1 cellular context compared by ENCODE assay signal in the genomic region with DNA sequence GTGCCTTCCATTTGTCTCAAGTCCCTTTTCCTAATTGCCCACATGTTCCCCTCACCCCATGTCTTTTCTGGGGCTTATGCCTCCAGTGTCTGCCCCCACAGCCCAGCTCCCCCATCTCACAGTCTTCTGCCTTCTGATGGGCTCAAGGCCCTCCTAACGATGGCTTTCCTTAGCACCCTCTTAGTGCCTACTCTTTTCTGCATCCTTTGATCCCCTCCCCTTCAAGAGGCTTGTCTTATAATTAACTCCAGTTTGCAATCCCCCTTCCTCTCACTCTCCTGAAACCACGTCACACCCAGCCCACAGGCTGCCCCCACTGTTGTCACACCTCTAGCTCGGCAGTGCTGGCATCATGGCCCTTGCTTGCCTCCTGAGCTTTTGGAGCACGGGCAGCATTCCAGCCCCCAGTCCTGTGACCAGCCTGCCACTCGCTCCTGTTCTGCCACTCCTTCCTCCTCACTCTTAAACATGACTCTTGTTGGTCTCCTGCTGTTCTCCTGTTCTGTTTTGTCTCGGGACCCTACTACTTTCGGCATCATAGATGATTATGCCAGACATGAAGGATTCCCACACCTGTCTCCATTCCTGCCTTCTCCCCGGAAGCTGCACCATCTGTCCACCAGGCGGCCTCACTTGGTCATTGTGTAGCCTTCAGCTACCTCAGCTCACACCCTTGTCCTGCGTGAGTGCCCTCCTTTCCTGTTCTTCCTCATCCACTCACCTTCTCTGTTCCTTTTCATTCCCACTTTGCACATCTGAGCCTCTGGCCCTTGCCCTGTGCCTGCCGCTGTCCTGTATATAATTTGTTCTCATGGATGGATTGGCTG.
TF ChIP-seq lines count a peak whose summit lies in the region.

No MANE protein-coding gene starts in this region.

TF ChIP-seq in Ishikawa, 13 proteins besides CTCF, POLR2A, EP300 and RAD21 (continued from another document):
- no peak for TF ChIP-seq NFIC (IDR thresholded peaks at IDR 0.05)
- no peak for TF ChIP-seq EGR1 (IDR thresholded peaks at IDR 0.05)
- TF ChIP-seq MAX (IDR thresholded peaks at IDR 0.05), result no peak
- no peak for TF ChIP-seq TCF12 (IDR thresholded peaks at IDR 0.05; ENCODE audit: low read depth)
TF ChIP-seq in Ishikawa: peak in this region for 0.
